Comparison of ENCODE assay signal across 27 cellular contexts in the genomic region with DNA sequence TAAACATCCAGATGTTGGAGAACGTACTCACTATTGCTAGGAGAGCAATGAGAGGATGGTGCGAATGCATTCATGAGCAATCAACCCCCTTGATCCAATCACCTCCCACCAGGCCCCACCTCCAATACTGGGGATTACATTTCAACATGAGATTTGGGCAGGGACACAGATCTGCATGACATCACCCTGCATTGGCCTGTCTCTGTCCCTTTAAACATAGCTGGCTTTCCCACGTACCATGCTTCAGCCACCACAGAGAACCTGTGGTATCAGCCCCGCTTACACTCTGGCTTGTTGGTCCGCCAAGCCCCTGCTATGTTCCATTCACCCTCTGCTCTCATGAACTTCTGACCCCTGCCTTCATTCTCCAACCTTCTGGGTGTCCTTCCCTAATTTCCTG.
DNase-seq lines count a peak whose midpoint lies in the region; ATAC-seq and TF ChIP-seq lines count a peak whose summit lies in the region.
"Had no signal": no experiment of that assay in that cellular context is flagged by ENCODE, and none has a peak within 500 bp of the region (broad histone marks: within the 10 kb centered on the region; RNA-seq: fewer than 3 reads in every experiment).

No MANE protein-coding gene starts in this region.

- peaks cover 4 to 7% of the 10 kb centered on the region in 2 donors for H3K4me1 Mint-ChIP-seq in natural killer cell treated with Interleukin-12 subunit alpha and Interleukin-12 subunit beta and Interleukin-15 and Interleukin-18, amount 100 ng/mL, for 72 hours (ENCODE audit: low read depth in 2 of 2)
- peaks cover 2% of the 10 kb centered on the region for H3K4me1 Mint-ChIP-seq in T-helper 17 cell

- TF ChIP-seq POLR2A in adrenal gland (IDR thresholded peaks at IDR 0.05), result no peak

- ATAC-seq in sciatic nerve (peak; percentile 66), T-helper 17 cell (no peak), GM21390 (IDR thresholded peaks at IDR 0.05; ENCODE audit: unreplicated experiment) (no peak)
- no peak for ATAC-seq in natural killer cell treated with Interleukin-12 subunit alpha and Interleukin-12 subunit beta and Interleukin-15 and Interleukin-18, amount 100 ng/mL, for 72 hours
- ATAC-seq: activated naive CD8-positive, alpha-beta T cell treated with anti-CD3 and anti-CD28 coated beads, Interleukin-2, amount 50 U/mL, for 24 hours; activated T-cell treated with anti-CD3 and anti-CD28 coated beads, Interleukin-2, amount 50 U/mL, for 4 hours had no signal

- no peaks in the 10 kb centered on the region for H3K9me3 ChIP-seq in adrenal gland (replicated peaks in 1 of 3)
- no peaks in the 10 kb centered on the region for H3K9me3 ChIP-seq in T-helper 17 cell (ENCODE audit: control insufficient read depth, low read length, poor library complexity, severe bottlenecking)
- H3K9me3 ChIP-seq: Caco-2, Peyer's patch, prostate gland, tibial artery had no signal

- peaks cover 7 to 10% of the 10 kb centered on the region in 2 donors for H3K27me3 Mint-ChIP-seq in natural killer cell treated with Interleukin-12 subunit alpha and Interleukin-12 subunit beta and Interleukin-15 and Interleukin-18, amount 100 ng/mL, for 72 hours
- H3K27me3 Mint-ChIP-seq in T-helper 17 cell, result peaks cover 15% of the 10 kb centered on the region

- no peaks in the 10 kb centered on the region for H3K27me3 ChIP-seq in adrenal gland
- H3K27me3 ChIP-seq: Peyer's patch, tibial artery had no signal

- DNase-seq in AG20443 (ENCODE audit: low spot score) (peak; percentile 21), adrenal gland (no peak), islet precursor cell (peak; percentile 23), sciatic nerve (ENCODE audit: low spot score) (no peak), T-helper 17 cell (no peak)
- DNase-seq in activated CD4-positive, alpha-beta T cell treated with anti-CD3 and anti-CD28 coated beads for 1 hour, result no peak
- DNase-seq in natural killer cell treated with Interleukin-12 subunit alpha and Interleukin-12 subunit beta and Interleukin-15 and Interleukin-18, amount 100 ng/mL, for 72 hours (ENCODE audit: low spot score), result no peak
- DNase-seq: activated CD4-positive, alpha-beta T cell treated with anti-CD3 and anti-CD28 coated beads, Interleukin-2, amount 50 U/mL, for 1 hour; activated gamma-delta T cell treated with Interleukin-2 at 50 U/mL for 16 hours; activated naive CD8-positive, alpha-beta T cell treated with anti-CD3 and anti-CD28 coated beads, Interleukin-2, amount 50 U/mL, for 24 hours; activated T-cell treated with anti-CD3 and anti-CD28 coated beads, Interleukin-2, amount 50 U/mL, for 4 hours; Caco-2; cerebellar nuclear complex; DMS79; mammary epithelial cell; NCI-H1105 treated with DMSO at 0.1 percent for 48 hours; NCI-H1930; NCI-H524 treated with DMSO at 0.1 percent for 48 hours; NK-92 treated with Interleukin-12 subunit alpha and Interleukin-12 subunit beta, amount 100 ng/mL, for 24 hours; Peyer's patch; SW 1271 had no signal

- TF ChIP-seq CTCF in adrenal gland (IDR thresholded peaks at IDR 0.05), result no peak

- no peak overlapping the region for H3K4me3 Mint-ChIP-seq in natural killer cell treated with Interleukin-12 subunit alpha and Interleukin-12 subunit beta and Interleukin-15 and Interleukin-18, amount 100 ng/mL, for 72 hours
- no peak overlapping the region for H3K4me3 Mint-ChIP-seq in T-helper 17 cell
- H3K4me3 Mint-ChIP-seq: activated naive CD8-positive, alpha-beta T cell treated with anti-CD3 and anti-CD28 coated beads, Interleukin-2, amount 50 U/mL, for 24 hours; activated T-cell treated with anti-CD3 and anti-CD28 coated beads, Interleukin-2, amount 50 U/mL, for 4 hours; HFFc6; stimulated activated naive CD8-positive, alpha-beta T cell treated with anti-CD3 and anti-CD28 coated beads, Interleukin-15, Interleukin-2, amounts not matched to agents 100 ng/mL and 50 ng/mL, for 24 hours had no signal

- H3K4me3 ChIP-seq in adrenal gland, result no peak overlapping the region
- H3K4me3 ChIP-seq: Peyer's patch, prostate gland, skin epidermis, tibial artery had no signal

- intact Hi-C loops in adrenal gland (cut with DNase I) (no loop called here), sciatic nerve (cut with DNase I) (no loop called here)

- no peaks in the 10 kb centered on the region for H3K36me3 ChIP-seq in adrenal gland (replicated peaks in 1 of 2)
- H3K36me3 ChIP-seq: Peyer's patch, prostate gland, tibial artery had no signal

- H3K36me3 Mint-ChIP-seq in natural killer cell treated with Interleukin-12 subunit alpha and Interleukin-12 subunit beta and Interleukin-15 and Interleukin-18, amount 100 ng/mL, for 72 hours, result no peaks in the 10 kb centered on the region
- H3K36me3 Mint-ChIP-seq in T-helper 17 cell (ENCODE audit: low read depth), result no peaks in the 10 kb centered on the region

- peak overlapping the region in 3 of 5 donors; percentile 31 to 76 (median 43) for H3K27ac ChIP-seq in adrenal gland
- H3K27ac ChIP-seq: prostate gland, skin epidermis, tibial artery had no signal

- WGBS in adrenal gland, 4 donors, result 65 to 77% (median 68%) methylated on average over 5 of the region's 5 CpGs

- H3K9me3 Mint-ChIP-seq in natural killer cell treated with Interleukin-12 subunit alpha and Interleukin-12 subunit beta and Interleukin-15 and Interleukin-18, amount 100 ng/mL, for 72 hours, result no peaks in the 10 kb centered on the region
- H3K9me3 Mint-ChIP-seq: activated naive CD8-positive, alpha-beta T cell treated with anti-CD3 and anti-CD28 coated beads, Interleukin-2, amount 50 U/mL, for 24 hours; activated T-cell treated with anti-CD3 and anti-CD28 coated beads, Interleukin-2, amount 50 U/mL, for 4 hours; HFFc6; stimulated activated naive CD8-positive, alpha-beta T cell treated with anti-CD3 and anti-CD28 coated beads, Interleukin-15, Interleukin-2, amounts not matched to agents 100 ng/mL and 50 ng/mL, for 24 hours had no signal

- no peak overlapping the region for H3K27ac Mint-ChIP-seq in natural killer cell treated with Interleukin-12 subunit alpha and Interleukin-12 subunit beta and Interleukin-15 and Interleukin-18, amount 100 ng/mL, for 72 hours
- H3K27ac Mint-ChIP-seq in T-helper 17 cell, result no peak overlapping the region
- H3K27ac Mint-ChIP-seq: activated naive CD8-positive, alpha-beta T cell treated with anti-CD3 and anti-CD28 coated beads, Interleukin-2, amount 50 U/mL, for 24 hours; HFFc6; stimulated activated naive CD8-positive, alpha-beta T cell treated with anti-CD3 and anti-CD28 coated beads, Interleukin-15, Interleukin-2, amounts not matched to agents 100 ng/mL and 50 ng/mL, for 24 hours had no signal

- H3K4me1 ChIP-seq in adrenal gland (replicated peaks in 1 of 2), result peaks cover 6 to 15% of the 10 kb centered on the region in 2 donors
- H3K4me1 ChIP-seq: Caco-2, Peyer's patch, prostate gland, tibial artery had no signal

Comparison
In these comparisons a context has a peak if more than half of its experiments do, and no peak if none do; other contexts are left out.
1. DNase-seq: peak in AG20443 (single experiment) and islet precursor cell (single experiment); none in adrenal gland (0 of 7), sciatic nerve (single experiment), activated CD4-positive, alpha-beta T cell treated with anti-CD3 and anti-CD28 coated beads for 1 hour (single experiment), natural killer cell treated with Interleukin-12 subunit alpha and Interleukin-12 subunit beta and Interleukin-15 and Interleukin-18, amount 100 ng/mL, for 72 hours (single experiment) and T-helper 17 cell (0 of 3).